8 cellular contexts compared by ENCODE assay signal in genomic region chr13:101514695-101515275, GRCh38.
DNase-seq lines count a peak whose midpoint lies in the region; ATAC-seq, FAIRE-seq and TF ChIP-seq lines count a peak whose summit lies in the region.

No MANE protein-coding gene starts in this region.

- FAIRE-seq in GM19239 (lab: Jason Lieb, UNC) = peak; percentile 52
- FAIRE-seq in RCC 7860 (lab: Jason Lieb, UNC) = peak; percentile 69

- no peaks in the 10 kb centered on the region for H3K4me1 ChIP-seq in Karpas-422 (ENCODE audit: low read length)
- no peaks in the 10 kb centered on the region for H3K4me1 ChIP-seq in endodermal cell (ENCODE audit: control insufficient read depth, insufficient read depth, low read length)

- no peaks in the 10 kb centered on the region for H3K36me3 Mint-ChIP-seq in endodermal cell (ENCODE audit: low read depth)

- DNase-seq in CMK (ENCODE audit: low read depth) = peak; percentile 12
- DNase-seq in GM19239 (ENCODE audit: insufficient read length, low spot score) = peak; percentile 2
- DNase-seq in Karpas-422 = peak; percentile 76
- DNase-seq in RCC 7860 (ENCODE audit: low spot score) = peak; percentile 34
- peak; percentile 53 for DNase-seq in endodermal cell
- peak; percentile 74 for DNase-seq in myocyte (ENCODE audit: low read depth)
- no peak for DNase-seq in stimulated activated naive CD4-positive, alpha-beta T cell treated with Interleukin-2 at 50 U/mL for 16 hours (lab: John Stamatoyannopoulos, UW)

- no peak overlapping the region for H3K4me3 ChIP-seq in Karpas-422 (ENCODE audit: low read length)
- H3K4me3 ChIP-seq in endodermal cell (ENCODE audit: low read length) = no peak overlapping the region

- H3K27me3 Mint-ChIP-seq in endodermal cell (ENCODE audit: insufficient read depth) = no peaks in the 10 kb centered on the region

- H3K4me3 Mint-ChIP-seq in endodermal cell = no peak overlapping the region

- H3K36me3 ChIP-seq in Karpas-422 (ENCODE audit: insufficient read depth, low read length) (no peaks in the 10 kb centered on the region), endodermal cell (ENCODE audit: control insufficient read depth, insufficient read depth, low read length) (no peaks in the 10 kb centered on the region)

- H2AFZ ChIP-seq in Karpas-422 (ENCODE audit: low read length) = no peak overlapping the region

- no peak for ATAC-seq in GM19455 (IDR thresholded peaks at IDR 0.05; ENCODE audit: unreplicated experiment)

- peak; percentile 81 for TF ChIP-seq CTCF in endodermal cell (conservative IDR thresholded peaks at IDR 0.05)

- H3K27me3 ChIP-seq in Karpas-422 (ENCODE audit: low read length) (no peaks in the 10 kb centered on the region), endodermal cell (ENCODE audit: control insufficient read depth, insufficient read depth, low read length, poor library complexity, severe bottlenecking) (no peaks in the 10 kb centered on the region)

- no peaks in the 10 kb centered on the region for H3K9me2 ChIP-seq in Karpas-422 (replicated peaks; ENCODE audit: insufficient read depth, low read length)

- H3K9ac ChIP-seq in Karpas-422 (ENCODE audit: low read length) = no peak overlapping the region
- H3K9ac ChIP-seq in endodermal cell (ENCODE audit: extremely low read depth, low read length, poor library complexity, severe bottlenecking) = no peak overlapping the region

- H3K9me3 ChIP-seq in Karpas-422 (ENCODE audit: low read length) (no peaks in the 10 kb centered on the region), endodermal cell (ENCODE audit: control insufficient read depth, low read length) (no peaks in the 10 kb centered on the region)

- no peak overlapping the region for H3K4me2 ChIP-seq in Karpas-422 (ENCODE audit: low read depth, low read length, poor library complexity, severe bottlenecking)

- H3K27ac ChIP-seq in Karpas-422 (ENCODE audit: low read length) = no peak overlapping the region
- H3K27ac ChIP-seq in endodermal cell (ENCODE audit: low read depth, low read length) = no peak overlapping the region

- H3K9me3 Mint-ChIP-seq in endodermal cell = no peaks in the 10 kb centered on the region

- no peak overlapping the region for H3K27ac Mint-ChIP-seq in endodermal cell

- H3K79me2 ChIP-seq in Karpas-422 (ENCODE audit: low read length) = no peaks in the 10 kb centered on the region

- no peaks in the 10 kb centered on the region for H3K4me1 Mint-ChIP-seq in endodermal cell

- no peaks in the 10 kb centered on the region for H4K20me1 ChIP-seq in Karpas-422 (ENCODE audit: insufficient read depth, low read depth, low read length)
